ENCODE assay signal across 12 cellular contexts in the genomic region with DNA sequence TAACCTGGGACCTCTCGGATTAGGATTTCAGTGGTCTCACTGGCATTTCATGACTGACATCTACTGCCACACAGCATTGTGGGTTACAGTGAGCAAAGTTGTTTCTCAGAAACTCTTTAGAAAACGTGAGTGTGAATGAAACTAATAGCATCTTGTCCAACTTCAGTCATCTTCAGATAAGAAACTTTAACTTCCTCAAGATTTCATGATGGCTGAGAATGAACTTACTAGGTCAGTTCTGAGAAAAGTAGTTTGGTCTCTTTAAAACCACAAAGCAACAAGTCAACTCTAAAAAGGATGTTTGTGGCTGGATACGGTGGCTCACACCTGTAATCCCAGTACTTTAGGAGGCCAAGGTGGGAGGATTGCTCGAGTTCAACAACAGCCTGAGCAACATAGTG. TPM values are rescaled to one million over a fixed set of nuclear protein-coding genes. Genes with fewer than 3 reads are reported as not detected.
A peak's percentile ranks its signal among the peaks of the same experiment; 100 is the strongest.
DNase-seq lines count a peak whose midpoint lies in the region; ATAC-seq and TF ChIP-seq lines count a peak whose summit lies in the region.
"Had no signal": no experiment of that assay in that cellular context is flagged by ENCODE, and none has a peak within 500 bp of the region (broad histone marks: within the 10 kb centered on the region; RNA-seq: fewer than 3 reads in every experiment).

No MANE protein-coding gene starts in this region.

- H3K4me1 ChIP-seq in skeletal muscle tissue (ENCODE audit: control insufficient read depth in 3 of 3, insufficient read depth in 3 of 3, low read length in 3 of 3) = peaks cover 24 to 44% (median 29%) of the 10 kb centered on the region in 3 donors

- no peaks in the 10 kb centered on the region for H3K27me3 ChIP-seq in skeletal muscle tissue (ENCODE audit: control insufficient read depth in 3 of 3, insufficient read depth in 3 of 3, low read length in 3 of 3)

- no peak overlapping the region for H3K9ac ChIP-seq in skeletal muscle tissue (ENCODE audit: low read depth in 1 of 3, low read length in 3 of 3)

- peak overlapping the region; percentile 8 for H3K27ac ChIP-seq in skeletal muscle tissue (ENCODE audit: low read depth, low read length)
- H3K27ac ChIP-seq: skin epidermis had no signal

- no peaks in the 10 kb centered on the region for H3K9me3 Mint-ChIP-seq in activated CD8-positive, alpha-beta memory T cell treated with anti-CD3 and anti-CD28 coated beads, Interleukin-2, amount 10 ng/mL, durations not matched to agents 7 days and 5 days (ENCODE audit: low read depth)
- H3K9me3 Mint-ChIP-seq: dendritic cell treated with granulocyte-macrophage colony-stimulating factor and Interleukin-4, amounts not matched to agents 40 ng/mL and 50 ng/mL, for 4 days had no signal

- peak overlapping the region; percentile 80 for H3K27ac Mint-ChIP-seq in activated CD8-positive, alpha-beta memory T cell treated with anti-CD3 and anti-CD28 coated beads, Interleukin-2, amount 10 ng/mL, durations not matched to agents 7 days and 5 days
- H3K27ac Mint-ChIP-seq: dendritic cell treated with granulocyte-macrophage colony-stimulating factor and Interleukin-4, amounts not matched to agents 40 ng/mL and 50 ng/mL, for 4 days had no signal

- H3K4me3 Mint-ChIP-seq in activated CD8-positive, alpha-beta memory T cell treated with anti-CD3 and anti-CD28 coated beads, Interleukin-2, amount 10 ng/mL, durations not matched to agents 7 days and 5 days = peak overlapping the region; percentile 28
- H3K4me3 Mint-ChIP-seq: dendritic cell treated with granulocyte-macrophage colony-stimulating factor and Interleukin-4, amounts not matched to agents 40 ng/mL and 50 ng/mL, for 4 days had no signal

- no peak overlapping the region for H3K4me3 ChIP-seq in skeletal muscle tissue (ENCODE audit: low read length in 3 of 3)
- H3K4me3 ChIP-seq: skin epidermis had no signal

- no peaks in the 10 kb centered on the region for H3K9me3 ChIP-seq in skeletal muscle tissue (ENCODE audit: control insufficient read depth in 3 of 3, low read length in 3 of 3)

- H3K36me3 Mint-ChIP-seq in activated CD8-positive, alpha-beta memory T cell treated with anti-CD3 and anti-CD28 coated beads, Interleukin-2, amount 10 ng/mL, durations not matched to agents 7 days and 5 days = peaks cover 3% of the 10 kb centered on the region

- CTCF ChIA-PET in activated CD8-positive, alpha-beta memory T cell treated with anti-CD3 and anti-CD28 coated beads, Interleukin-2, amount 10 ng/mL, durations not matched to agents 7 days and 5 days (lab: Charles Lee) = interaction anchor here (0.9 to 1.3 kb wide), 2 partner anchors 17 to 427 kb away, joined by 3 read pairs; partner anchors contain the start of gene RPS17

- peak; percentile 85 for DNase-seq in activated CD8-positive, alpha-beta memory T cell treated with anti-CD3 and anti-CD28 coated beads, Interleukin-2, amount 10 ng/mL, durations not matched to agents 7 days and 5 days
- DNase-seq in activated CD8-positive, alpha-beta memory T cell treated with anti-CD3 and anti-CD28 coated beads for 24 hours = no peak
- no peak for DNase-seq in RKO (ENCODE audit: low spot score)
- DNase-seq in HuH-7.5 (ENCODE audit: low spot score) = no peak
- DNase-seq: hypothalamus, NCI-H345 had no signal

- ATAC-seq in activated CD8-positive, alpha-beta memory T cell treated with anti-CD3 and anti-CD28 coated beads, Interleukin-2, amount 10 ng/mL, durations not matched to agents 7 days and 5 days = peak; percentile 88
- ATAC-seq in GM21825 (IDR thresholded peaks at IDR 0.05; ENCODE audit: unreplicated experiment) = peak; percentile 84
- ATAC-seq in HG03457 (IDR thresholded peaks at IDR 0.05; ENCODE audit: unreplicated experiment) = peak; percentile 88
- no peak for ATAC-seq in GM18505 (IDR thresholded peaks at IDR 0.05; ENCODE audit: unreplicated experiment)

- H3K36me3 ChIP-seq in skeletal muscle tissue (ENCODE audit: control insufficient read depth in 3 of 3, insufficient read depth in 3 of 3, low read length in 3 of 3) = no peaks in the 10 kb centered on the region

- H3K4me1 Mint-ChIP-seq in activated CD8-positive, alpha-beta memory T cell treated with anti-CD3 and anti-CD28 coated beads, Interleukin-2, amount 10 ng/mL, durations not matched to agents 7 days and 5 days = peaks cover 26% of the 10 kb centered on the region

- TF ChIP-seq POLR2A in GM18505 (IDR thresholded peaks at IDR 0.05; ENCODE audit: borderline replicate concordance, extremely low read depth, insufficient read depth, insufficient read length) = no peak

- H3K27me3 Mint-ChIP-seq in activated CD8-positive, alpha-beta memory T cell treated with anti-CD3 and anti-CD28 coated beads, Interleukin-2, amount 10 ng/mL, durations not matched to agents 7 days and 5 days = peaks cover 50% of the 10 kb centered on the region

RNA-seq across cellular contexts. Expression of gene HOMER2, which starts 14.2 kb away (rescaled TPM):
- 10 to 100 TPM in 1 of 2 experiments, 1 to 10 TPM in 1; 8.2 to 14.4 TPM for total RNA-seq in activated CD8-positive, alpha-beta memory T cell treated with anti-CD3 and anti-CD28 coated beads, Interleukin-2, amount 10 ng/mL, durations not matched to agents 7 days and 5 days
- 11.0 TPM for total RNA-seq in skeletal muscle tissue

RNA-seq across cellular contexts. Expression of gene RAMAC, which starts 19.3 kb away (rescaled TPM):
- total RNA-seq in activated CD8-positive, alpha-beta memory T cell treated with anti-CD3 and anti-CD28 coated beads, Interleukin-2, amount 10 ng/mL, durations not matched to agents 7 days and 5 days = 10 to 100 TPM; 20.5 to 27.8 TPM
- 26.1 TPM for total RNA-seq in skeletal muscle tissue

RNA-seq across cellular contexts. Expression of gene C15orf40, which starts 44.8 kb away (rescaled TPM):
- total RNA-seq in activated CD8-positive, alpha-beta memory T cell treated with anti-CD3 and anti-CD28 coated beads, Interleukin-2, amount 10 ng/mL, durations not matched to agents 7 days and 5 days = 10 to 100 TPM; 28.3 to 29.0 TPM
- 18.3 TPM for total RNA-seq in skeletal muscle tissue
